ENCODE assay signal across 8 cellular contexts in the genomic region with DNA sequence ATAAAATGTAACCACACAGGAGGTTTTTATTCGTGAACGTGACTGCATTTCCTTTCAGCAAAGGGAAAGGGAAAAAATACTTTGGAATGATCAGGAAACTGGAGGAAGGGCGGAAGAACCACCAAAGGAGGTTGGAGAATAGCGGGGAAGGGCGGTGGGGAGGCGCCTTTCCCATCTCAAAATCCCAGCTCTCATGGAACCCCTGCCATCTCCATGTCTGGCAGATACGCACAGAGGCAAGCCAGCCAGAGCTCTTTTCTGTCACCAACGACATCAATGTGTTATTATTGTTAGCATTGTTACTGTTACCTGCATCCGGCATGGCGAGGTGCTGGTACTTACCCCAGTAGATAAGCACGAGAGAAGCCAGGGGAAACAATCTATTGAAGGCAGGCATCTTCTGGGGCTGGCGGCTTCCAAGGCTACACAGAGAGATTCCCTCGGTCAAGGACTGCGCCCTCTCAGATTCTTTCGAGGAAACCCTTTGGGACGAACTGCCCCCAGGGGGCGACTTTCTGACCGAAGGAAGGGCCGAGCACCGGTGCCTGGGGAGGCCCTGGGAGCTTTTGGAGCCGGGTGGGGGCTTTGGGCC. TPM values are rescaled to one million over a fixed set of nuclear protein-coding genes. Genes with fewer than 3 reads are reported as not detected.
A peak's percentile ranks its signal among the peaks of the same experiment; 100 is the strongest.
DNase-seq lines count a peak whose midpoint lies in the region; ATAC-seq and TF ChIP-seq lines count a peak whose summit lies in the region.

No MANE protein-coding gene starts in this region.

- H3K9ac ChIP-seq in stomach smooth muscle (ENCODE audit: low read length in 2 of 2) = no peak overlapping the region

- H3K27ac ChIP-seq in VCaP (peak overlapping the region; percentile 75), stomach smooth muscle (ENCODE audit: low read length) (no peak overlapping the region)

- H3K4me3 Mint-ChIP-seq in activated T-cell treated with anti-CD3 and anti-CD28 coated beads, Interleukin-2, amount 50 U/mL, for 4 hours = peak overlapping the region; percentile 62

- peak; percentile 67 for TF ChIP-seq CTCF in VCaP (conservative IDR thresholded peaks at IDR 0.05)

- peaks cover 14% of the 10 kb centered on the region for H3K4me1 ChIP-seq in stomach smooth muscle (ENCODE audit: control insufficient read depth, insufficient read depth, low read length)

- peaks cover 49% of the 10 kb centered on the region for H3K27me3 Mint-ChIP-seq in activated T-cell treated with anti-CD3 and anti-CD28 coated beads, Interleukin-2, amount 50 U/mL, for 4 hours (ENCODE audit: low read depth)

- DNase-seq in activated T-cell treated with anti-CD3 and anti-CD28 coated beads, Interleukin-2, amount 50 U/mL, for 4 hours = no peak
- no peak for DNase-seq in activated T-cell treated with anti-CD3 and anti-CD28 coated beads, Interleukin-2, amount 50 U/mL, for 1 hour
- DNase-seq in hepatic stellate cell (ENCODE audit: low spot score) = peak; percentile 12
- DNase-seq in central memory CD4-positive, alpha-beta T cell = no peak

- no peaks in the 10 kb centered on the region for H3K36me3 Mint-ChIP-seq in activated T-cell treated with anti-CD3 and anti-CD28 coated beads, Interleukin-2, amount 50 U/mL, for 4 hours (ENCODE audit: insufficient read depth)

- no peaks in the 10 kb centered on the region for H3K9me3 ChIP-seq in stomach smooth muscle (ENCODE audit: control insufficient read depth in 2 of 2, low read length in 2 of 2)

- ATAC-seq in activated T-cell treated with anti-CD3 and anti-CD28 coated beads, Interleukin-2, amount 50 U/mL, for 4 hours = peak in 1 of 2 donors; percentile 8
- no peak for ATAC-seq in HG03432 (IDR thresholded peaks at IDR 0.05; ENCODE audit: unreplicated experiment)
- no peak for ATAC-seq in GM21786 (IDR thresholded peaks at IDR 0.05; ENCODE audit: unreplicated experiment)

- peaks cover 1% of the 10 kb centered on the region for H3K9me3 Mint-ChIP-seq in activated T-cell treated with anti-CD3 and anti-CD28 coated beads, Interleukin-2, amount 50 U/mL, for 4 hours

- H3K4me1 Mint-ChIP-seq in activated T-cell treated with anti-CD3 and anti-CD28 coated beads, Interleukin-2, amount 50 U/mL, for 4 hours (ENCODE audit: low read depth) = peaks cover 10% of the 10 kb centered on the region

- peaks cover 8 to 35% of the 10 kb centered on the region in 2 donors for H3K27me3 ChIP-seq in stomach smooth muscle (ENCODE audit: control insufficient read depth in 1 of 2, insufficient read depth in 2 of 2, low read length in 2 of 2)

- H3K4me3 ChIP-seq in stomach smooth muscle (ENCODE audit: low read length in 2 of 2) = peak overlapping the region; percentile 71 to 77

- H3K36me3 ChIP-seq in stomach smooth muscle (ENCODE audit: control insufficient read depth in 2 of 2, insufficient read depth in 2 of 2, low read length in 2 of 2) = no peaks in the 10 kb centered on the region

RNA-seq across cellular contexts. Expression of a gene that starts 0.9 kb away (rescaled TPM):
- not detected for total RNA-seq in activated T-cell treated with anti-CD3 and anti-CD28 coated beads, Interleukin-2, amount 50 U/mL, for 4 hours
